In genomic region chr15:70083423-70083822, GRCh38 we compare ENCODE assay signal across 1 cellular context.
TF ChIP-seq lines count a peak whose summit lies in the region.

No MANE protein-coding gene starts in this region.

TF ChIP-seq in WTC11, 78 proteins besides CTCF, POLR2A, EP300 and RAD21 (continued from another document):
- no peak for TF ChIP-seq USF1 (CRISPR knock-in tag; IDR thresholded peaks at IDR 0.05)
- TF ChIP-seq TCF7 (CRISPR knock-in tag; IDR thresholded peaks at IDR 0.05; ENCODE audit: low read depth), result no peak
- TF ChIP-seq IRF2 (CRISPR knock-in tag; IDR thresholded peaks at IDR 0.05; ENCODE audit: borderline replicate concordance, low read depth), result no peak
- TF ChIP-seq ESRRA (CRISPR knock-in tag; IDR thresholded peaks at IDR 0.05; ENCODE audit: borderline replicate concordance), result no peak
- TF ChIP-seq EMX1 (CRISPR knock-in tag; IDR thresholded peaks at IDR 0.05), result no peak
- no peak for TF ChIP-seq CREM (CRISPR knock-in tag; IDR thresholded peaks at IDR 0.05)
- TF ChIP-seq ZNF263 (CRISPR knock-in tag; IDR thresholded peaks at IDR 0.05; ENCODE audit: low read depth), result no peak
- TF ChIP-seq ATF3 (CRISPR knock-in tag; conservative IDR thresholded peaks at IDR 0.05), result no peak
- TF ChIP-seq, protein P1, sequence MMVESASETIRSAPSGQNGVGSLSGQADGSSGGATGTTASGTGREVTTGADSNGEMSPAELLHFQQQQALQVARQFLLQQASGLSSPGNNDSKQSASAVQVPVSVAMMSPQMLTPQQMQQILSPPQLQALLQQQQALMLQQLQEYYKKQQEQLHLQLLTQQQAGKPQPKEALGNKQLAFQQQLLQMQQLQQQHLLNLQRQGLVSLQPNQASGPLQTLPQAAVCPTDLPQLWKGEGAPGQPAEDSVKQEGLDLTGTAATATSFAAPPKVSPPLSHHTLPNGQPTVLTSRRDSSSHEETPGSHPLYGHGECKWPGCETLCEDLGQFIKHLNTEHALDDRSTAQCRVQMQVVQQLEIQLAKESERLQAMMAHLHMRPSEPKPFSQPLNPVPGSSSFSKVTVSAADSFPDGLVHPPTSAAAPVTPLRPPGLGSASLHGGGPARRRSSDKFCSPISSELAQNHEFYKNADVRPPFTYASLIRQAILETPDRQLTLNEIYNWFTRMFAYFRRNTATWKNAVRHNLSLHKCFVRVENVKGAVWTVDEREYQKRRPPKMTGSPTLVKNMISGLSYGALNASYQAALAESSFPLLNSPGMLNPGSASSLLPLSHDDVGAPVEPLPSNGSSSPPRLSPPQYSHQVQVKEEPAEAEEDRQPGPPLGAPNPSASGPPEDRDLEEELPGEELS (CRISPR knock-in tag; IDR thresholded peaks at IDR 0.05), result no peak
